8 cellular contexts compared by ENCODE assay signal in genomic region chr1:53738205-53739108, GRCh38. TPM values are rescaled to one million over a fixed set of nuclear protein-coding genes. Genes with fewer than 3 reads are reported as not detected.
A peak's percentile ranks its signal among the peaks of the same experiment; 100 is the strongest.
DNase-seq lines count a peak whose midpoint lies in the region; ATAC-seq and TF ChIP-seq lines count a peak whose summit lies in the region.

No MANE protein-coding gene starts in this region.

- no peak for TF ChIP-seq POLR2A in lower leg skin (IDR thresholded peaks at IDR 0.05)

- intact Hi-C loops in lower leg skin (cut with DNase I; ENCODE audit: low total_unique reads) = no loop called here
- intact Hi-C loops in upper lobe of right lung (cut with DNase I) = no loop called here

- H3K4me1 ChIP-seq in upper lobe of right lung = peaks cover 12% of the 10 kb centered on the region

- WGBS in lower leg skin, 2 donors = 1 to 2% methylated on average over 25 to 48 of the region's 101 CpGs

- H3K4me3 ChIP-seq in brain microvascular endothelial cell (ENCODE audit: low read depth, low read length) = peak overlapping the region; percentile 95
- H3K4me3 ChIP-seq in lower leg skin (ENCODE audit: low read depth, poor library complexity, severe bottlenecking) = peak overlapping the region; percentile 31
- H3K4me3 ChIP-seq in upper lobe of right lung = peak overlapping the region; percentile 57

- ATAC-seq in GM19035 (IDR thresholded peaks at IDR 0.05; ENCODE audit: unreplicated experiment) = peak; percentile 27
- ATAC-seq in HG03457 (IDR thresholded peaks at IDR 0.05; ENCODE audit: unreplicated experiment) = peak; percentile 26
- ATAC-seq in upper lobe of right lung = peak; percentile 19
- no peak for ATAC-seq in GM18858 (IDR thresholded peaks at IDR 0.05; ENCODE audit: unreplicated experiment)

- DNase-seq in brain microvascular endothelial cell (no peak), lower leg skin (ENCODE audit: low spot score in 2 of 2) (no peak), upper lobe of right lung (peak; percentile 64)
- DNase-seq in activated effector memory CD4-positive, alpha-beta T cell treated with anti-CD3 and anti-CD28 coated beads, Interleukin-2, amount 50 U/mL, for 16 hours = no peak
- no peak for DNase-seq in NK-92 treated with Interleukin-12 subunit alpha and Interleukin-12 subunit beta, amount 100 ng/mL, for 24 hours (lab: John Stamatoyannopoulos, UW)

- H3K27me3 ChIP-seq in brain microvascular endothelial cell (replicated peaks) (no peaks in the 10 kb centered on the region), upper lobe of right lung (peaks cover 57% of the 10 kb centered on the region)

- TF ChIP-seq CTCF in brain microvascular endothelial cell (IDR thresholded peaks at IDR 0.05; ENCODE audit: low read depth, low read length, missing control alignments) (no peak), lower leg skin (IDR thresholded peaks at IDR 0.05) (no peak), upper lobe of right lung (IDR thresholded peaks at IDR 0.05) (no peak)

- H3K9me3 ChIP-seq in upper lobe of right lung = no peaks in the 10 kb centered on the region

- H3K36me3 ChIP-seq in brain microvascular endothelial cell (replicated peaks) (no peaks in the 10 kb centered on the region), upper lobe of right lung (no peaks in the 10 kb centered on the region)

- H3K27ac ChIP-seq in brain microvascular endothelial cell (peak overlapping the region; percentile 100), upper lobe of right lung (no peak overlapping the region)

- in situ Hi-C loops in brain microvascular endothelial cell (cut with HindIII; ENCODE audit: low pct_ligation_motif_present, low sequenced_read_pairs) = loop anchor here (10.0 kb wide), 1 partner anchor 254 kb away; no protein-coding TSS in a partner anchor

RNA-seq across cellular contexts. Expression of gene GLIS1, which starts 0.5 kb away (rescaled TPM):
- 1 to 10 TPM in 3 of 4 donors, under 1 TPM in 1; 0.63 to 2.4 (median 1.0) TPM for total RNA-seq in lower leg skin
- total RNA-seq in upper lobe of right lung = 0.14 TPM

Comparison
In these comparisons a context has a peak if more than half of its experiments do, and no peak if none do; other contexts are left out.
1. H3K4me3 ChIP-seq: peak in every context shown above with its lines; median percentile 95 in brain microvascular endothelial cell; 57 in upper lobe of right lung; 31 in lower leg skin.